Comparison of ENCODE assay signal across 12 cellular contexts in genomic region chr2:144496660-144497598, GRCh38. TPM values are rescaled to one million over a fixed set of nuclear protein-coding genes. Genes with fewer than 3 reads are reported as not detected.
DNase-seq lines count a peak whose midpoint lies in the region; ATAC-seq and TF ChIP-seq lines count a peak whose summit lies in the region.
"Had no signal": no experiment of that assay in that cellular context is flagged by ENCODE, and none has a peak within 500 bp of the region (broad histone marks: within the 10 kb centered on the region; RNA-seq: fewer than 3 reads in every experiment).

No MANE protein-coding gene starts in this region.

- peaks cover 37 to 58% (median 45%) of the 10 kb centered on the region in 3 donors for H3K4me1 Mint-ChIP-seq in CD8-positive, alpha-beta memory T cell
- peaks cover 72% of the 10 kb centered on the region for H3K4me1 Mint-ChIP-seq in activated B cell treated with CpG ODN at 0.5 μM for 24 hours
- H3K4me1 Mint-ChIP-seq in immature natural killer cell = peaks cover 75 to 88% of the 10 kb centered on the region in 2 donors
- H3K4me1 Mint-ChIP-seq in CD4-positive, alpha-beta T cell (ENCODE audit: low read depth) = no peaks in the 10 kb centered on the region

- no peaks in the 10 kb centered on the region for H3K36me3 ChIP-seq in CD8-positive, alpha-beta memory T cell (ENCODE audit: insufficient read depth, low read length)
- H3K36me3 ChIP-seq in smooth muscle cell (ENCODE audit: low read depth) = no peaks in the 10 kb centered on the region

- no peak for DNase-seq in CD8-positive, alpha-beta memory T cell
- no peak for DNase-seq in activated B cell treated with CpG ODN at 0.5 μM for 24 hours
- no peak for DNase-seq in immature natural killer cell
- DNase-seq in smooth muscle cell (lab: John Stamatoyannopoulos, UW; ENCODE audit: unreplicated experiment) = no peak
- no peak for DNase-seq in CD4-positive, alpha-beta T cell
- DNase-seq: islet precursor cell, NCI-H345, T-helper 9 cell had no signal

- no peak overlapping the region for H2AFZ ChIP-seq in smooth muscle cell (ENCODE audit: low read depth)

- POLR2A ChIA-PET in CD8-positive, alpha-beta memory T cell (lab: Charles Lee) = no interaction called here
- POLR2A ChIA-PET in activated B cell treated with CpG ODN at 0.5 μM for 24 hours (lab: Charles Lee) = interaction anchor here (1.0 kb wide), 1 partner anchor 12 kb away, joined by 4 read pairs; no protein-coding TSS in a partner anchor
- POLR2A ChIA-PET in CD4-positive, alpha-beta T cell (lab: Charles Lee) = interaction anchor here (1.1 kb wide), 1 partner anchor 29 kb away, joined by 5 read pairs; no protein-coding TSS in a partner anchor

- H3K27ac Mint-ChIP-seq in CD8-positive, alpha-beta memory T cell = peak overlapping the region in 7 of 8 donors; percentile 3 to 84 (median 7)
- peak overlapping the region; percentile 51 for H3K27ac Mint-ChIP-seq in activated B cell treated with CpG ODN at 0.5 μM for 24 hours
- peak overlapping the region in 5 of 6 donors; percentile 86 to 98 (median 93) for H3K27ac Mint-ChIP-seq in immature natural killer cell
- H3K27ac Mint-ChIP-seq in CD4-positive, alpha-beta T cell = no peak overlapping the region
- H3K27ac Mint-ChIP-seq: activated naive CD4-positive, alpha-beta T cell treated with anti-CD3 and anti-CD28 coated beads, Interleukin-2, amount 50 U/mL, for 72 hours had no signal

- H3K9me3 ChIP-seq in CD8-positive, alpha-beta memory T cell (ENCODE audit: low read length) = no peaks in the 10 kb centered on the region
- H3K9me3 ChIP-seq in smooth muscle cell (replicated peaks; ENCODE audit: low read depth) = no peaks in the 10 kb centered on the region
- H3K9me3 ChIP-seq in CD4-positive, alpha-beta T cell (ENCODE audit: control insufficient read depth, low read length) = no peaks in the 10 kb centered on the region

- H3K27me3 Mint-ChIP-seq in CD8-positive, alpha-beta memory T cell = no peaks in the 10 kb centered on the region
- H3K27me3 Mint-ChIP-seq in activated B cell treated with CpG ODN at 0.5 μM for 24 hours = no peaks in the 10 kb centered on the region
- H3K27me3 Mint-ChIP-seq in immature natural killer cell (ENCODE audit: low read depth in 3 of 3) = peaks cover 0 to 12% (median 0%) of the 10 kb centered on the region in 3 donors
- peaks cover 3% of the 10 kb centered on the region for H3K27me3 Mint-ChIP-seq in CD4-positive, alpha-beta T cell

- intact Hi-C loops in activated B cell treated with CpG ODN at 0.5 μM for 24 hours (cut with micrococcal nuclease) = no loop called here
- intact Hi-C loops in CD4-positive, alpha-beta T cell (cut with DNase I, micrococcal nuclease) = no loop called here

- H3F3A ChIP-seq in smooth muscle cell (ENCODE audit: low read depth) = peaks cover 32% of the 10 kb centered on the region

- H3K27ac ChIP-seq in CD8-positive, alpha-beta memory T cell (ENCODE audit: low read depth, low read length) = no peak overlapping the region
- peak overlapping the region; percentile 60 for H3K27ac ChIP-seq in smooth muscle cell (ENCODE audit: low read depth)
- no peak overlapping the region for H3K27ac ChIP-seq in CD4-positive, alpha-beta T cell (ENCODE audit: low read depth, low read length)

- H3K4me3 ChIP-seq in CD8-positive, alpha-beta memory T cell (ENCODE audit: low read length) = no peak overlapping the region
- H3K4me3 ChIP-seq in smooth muscle cell = no peak overlapping the region

- peaks cover 0 to 18% (median 6%) of the 10 kb centered on the region in 3 donors for H3K36me3 Mint-ChIP-seq in CD8-positive, alpha-beta memory T cell
- H3K36me3 Mint-ChIP-seq in activated B cell treated with CpG ODN at 0.5 μM for 24 hours (ENCODE audit: low read depth) = peaks cover 65% of the 10 kb centered on the region
- H3K36me3 Mint-ChIP-seq in immature natural killer cell = peaks cover 17 to 56% (median 22%) of the 10 kb centered on the region in 3 donors
- no peaks in the 10 kb centered on the region for H3K36me3 Mint-ChIP-seq in CD4-positive, alpha-beta T cell (ENCODE audit: low read depth)
- H3K36me3 Mint-ChIP-seq: activated naive CD4-positive, alpha-beta T cell treated with anti-CD3 and anti-CD28 coated beads, Interleukin-2, amount 50 U/mL, for 72 hours had no signal

- peak overlapping the region; percentile 2 for H3K4me2 ChIP-seq in smooth muscle cell

- 86% methylated on average over 9 of the region's 9 CpGs for WGBS in smooth muscle cell (ENCODE audit: low lambda C conversion rate)

- CTCF ChIA-PET in CD8-positive, alpha-beta memory T cell (lab: Charles Lee) = no interaction called here
- CTCF ChIA-PET in activated B cell treated with CpG ODN at 0.5 μM for 24 hours (lab: Charles Lee) = no interaction called here
- CTCF ChIA-PET in CD4-positive, alpha-beta T cell (lab: Charles Lee) = interaction anchor here (0.8 kb wide), 1 partner anchor 9 kb away, joined by 3 read pairs; no protein-coding TSS in a partner anchor

- no peaks in the 10 kb centered on the region for H3K27me3 ChIP-seq in CD8-positive, alpha-beta memory T cell (ENCODE audit: insufficient read depth, low read length, poor library complexity, severe bottlenecking)
- no peaks in the 10 kb centered on the region for H3K27me3 ChIP-seq in smooth muscle cell (ENCODE audit: low read depth)
- H3K27me3 ChIP-seq in CD4-positive, alpha-beta T cell (ENCODE audit: control insufficient read depth, insufficient read depth, low read length) = no peaks in the 10 kb centered on the region

- ATAC-seq in activated B cell treated with CpG ODN at 0.5 μM for 24 hours (ENCODE audit: low read depth) (no peak), GM18858 (IDR thresholded peaks at IDR 0.05; ENCODE audit: unreplicated experiment) (no peak), HG03135 (IDR thresholded peaks at IDR 0.05; ENCODE audit: unreplicated experiment) (no peak), GM18868 (IDR thresholded peaks at IDR 0.05; ENCODE audit: unreplicated experiment) (no peak)
- no peak for ATAC-seq in CD4-positive, alpha-beta T cell (ENCODE audit: poor library complexity)

- no peak for TF ChIP-seq CTCF in activated B cell treated with CpG ODN at 0.5 μM for 24 hours (IDR thresholded peaks at IDR 0.05)
- no peak for TF ChIP-seq CTCF in smooth muscle cell (IDR thresholded peaks at IDR 0.05; ENCODE audit: borderline replicate concordance, insufficient read depth, poor library complexity, severe bottlenecking)
- no peak for TF ChIP-seq CTCF in CD4-positive, alpha-beta T cell (IDR thresholded peaks at IDR 0.05)

- H3K9me3 Mint-ChIP-seq in CD8-positive, alpha-beta memory T cell = no peaks in the 10 kb centered on the region
- H3K9me3 Mint-ChIP-seq in activated B cell treated with CpG ODN at 0.5 μM for 24 hours (no peaks in the 10 kb centered on the region), immature natural killer cell (no peaks in the 10 kb centered on the region)
- H3K9me3 Mint-ChIP-seq in CD4-positive, alpha-beta T cell = no peaks in the 10 kb centered on the region
- H3K9me3 Mint-ChIP-seq: activated naive CD4-positive, alpha-beta T cell treated with anti-CD3 and anti-CD28 coated beads, Interleukin-2, amount 50 U/mL, for 72 hours had no signal

- peak overlapping the region in 1 of 7 donors; percentile 37 for H3K4me3 Mint-ChIP-seq in CD8-positive, alpha-beta memory T cell
- H3K4me3 Mint-ChIP-seq in activated B cell treated with CpG ODN at 0.5 μM for 24 hours (no peak overlapping the region), immature natural killer cell (peak overlapping the region; percentile 4 to 84 (median 66))
- no peak overlapping the region for H3K4me3 Mint-ChIP-seq in CD4-positive, alpha-beta T cell

- H3K79me2 ChIP-seq in smooth muscle cell (ENCODE audit: low read depth) = peaks cover 96% of the 10 kb centered on the region

- H4K20me1 ChIP-seq in smooth muscle cell (ENCODE audit: low read depth) = peaks cover 95% of the 10 kb centered on the region

- no peak overlapping the region for H3K9ac ChIP-seq in smooth muscle cell (ENCODE audit: low read depth)

- H3K4me1 ChIP-seq in CD8-positive, alpha-beta memory T cell (ENCODE audit: insufficient read depth, low read length) = no peaks in the 10 kb centered on the region
- H3K4me1 ChIP-seq in smooth muscle cell (ENCODE audit: low read depth) = peaks cover 17% of the 10 kb centered on the region

RNA-seq across cellular contexts. Expression of gene ZEB2, which starts 23.0 kb away (rescaled TPM):
- total RNA-seq in CD8-positive, alpha-beta memory T cell = 10 to 100 TPM; 32.7 to 35.8 TPM
- 20.6 TPM for polyA plus RNA-seq in CD8-positive, alpha-beta memory T cell
- total RNA-seq in activated B cell treated with CpG ODN at 0.5 μM for 24 hours (162 and 200 TPM in 2 replicates), smooth muscle cell (148 and 158 TPM in 2 replicates)
- polyA plus RNA-seq in immature natural killer cell (100 to 1,000 TPM in 1 of 3 donors, 10 to 100 TPM in 2; 56.5 to 115 (median 62.3) TPM), smooth muscle cell (50.8 and 67.5 TPM in 2 replicates)
- total RNA-seq in CD4-positive, alpha-beta T cell = 10 to 100 TPM; 12.3 to 13.4 TPM

Comparison
In these comparisons a context has a peak if more than half of its experiments do, and no peak if none do; other contexts are left out.
1. H3K4me3 Mint-ChIP-seq: peak in immature natural killer cell (5 of 5); none in activated B cell treated with CpG ODN at 0.5 μM for 24 hours (single experiment) and CD4-positive, alpha-beta T cell (single experiment).